19 cellular contexts compared by ENCODE assay signal in the genomic region with DNA sequence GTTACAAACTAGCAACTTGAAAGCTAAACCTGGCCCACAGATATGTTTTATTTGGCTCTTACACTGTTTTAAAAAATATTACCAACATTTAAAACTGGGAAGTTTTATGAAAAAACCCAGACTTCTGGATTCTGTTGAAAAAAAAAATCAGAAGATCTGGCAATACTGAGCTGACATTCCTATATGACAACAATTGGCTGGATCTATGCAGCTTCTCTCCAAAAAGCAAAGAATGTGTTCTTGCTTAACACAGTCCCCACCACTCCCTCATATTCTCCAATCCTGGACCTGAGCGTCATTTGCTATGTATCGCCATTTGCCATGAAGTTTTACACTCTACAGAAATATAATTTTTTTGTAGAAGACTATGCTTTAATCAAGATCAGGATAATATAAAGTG.
DNase-seq lines count a peak whose midpoint lies in the region; TF ChIP-seq lines count a peak whose summit lies in the region.
"Had no signal": no experiment of that assay in that cellular context is flagged by ENCODE, and none has a peak within 500 bp of the region (broad histone marks: within the 10 kb centered on the region; RNA-seq: fewer than 3 reads in every experiment).

No MANE protein-coding gene starts in this region.

- no peaks in the 10 kb centered on the region for H3K27me3 ChIP-seq in ascending aorta
- H3K27me3 ChIP-seq: BLaER1 treated with 17β-estradiol and CSF1 and Interleukin-3, amounts not matched to agents 10 nM and 100 nM had no signal

- TF ChIP-seq CTCF in ascending aorta (IDR thresholded peaks at IDR 0.05), result no peak
- TF ChIP-seq CTCF in fibroblast of the aortic adventitia (IDR thresholded peaks at IDR 0.05; ENCODE audit: insufficient read depth, low read length), result no peak

- DNase-seq in GM03348 (ENCODE audit: low spot score), result peak; percentile 5
- no peak for DNase-seq in ascending aorta (ENCODE audit: low spot score in 2 of 2)
- peak; percentile 95 for DNase-seq in fibroblast of the aortic adventitia (ENCODE audit: low read depth)
- DNase-seq in GOT3 (lab: John Stamatoyannopoulos, UW), result no peak
- DNase-seq in SKM-1 (lab: John Stamatoyannopoulos, UW; ENCODE audit: unreplicated experiment), result no peak
- no peak for DNase-seq in SW480 (ENCODE audit: low spot score)
- DNase-seq in AG08396 (ENCODE audit: low spot score), result no peak
- DNase-seq: ACHN; CD4-positive, CD25-positive, alpha-beta regulatory T cell; CD8-positive, alpha-beta memory T cell; COR-L47; DMS 273 treated with DMSO at 0.1 percent for 48 hours; DMS53; GDM1; GM23248; HCEC 1CT; Karpas-422; KBM-7 had no signal

- H3K4me1 ChIP-seq in ascending aorta, result no peaks in the 10 kb centered on the region

- H3K9me3 ChIP-seq in ascending aorta, result peaks cover 0 to 16% of the 10 kb centered on the region in 2 donors

- intact Hi-C loops in ascending aorta (cut with DNase I), result no loop called here

- peak overlapping the region; percentile 17 to 20 for H3K27ac ChIP-seq in ascending aorta
- H3K27ac ChIP-seq: BLaER1 treated with 17β-estradiol and CSF1 and Interleukin-3, amounts not matched to agents 10 nM and 100 nM; GM23248 had no signal

- H3K4me3 ChIP-seq in ascending aorta (no peak overlapping the region), fibroblast of the aortic adventitia (ENCODE audit: low read depth, low read length) (no peak overlapping the region)
- H3K4me3 ChIP-seq: BLaER1 treated with 17β-estradiol and CSF1 and Interleukin-3, amounts not matched to agents 10 nM and 100 nM; GM23248 had no signal

- no peaks in the 10 kb centered on the region for H3K36me3 ChIP-seq in ascending aorta
- H3K36me3 ChIP-seq: BLaER1 treated with 17β-estradiol and CSF1 and Interleukin-3, amounts not matched to agents 10 nM and 100 nM had no signal

Comparison
In these comparisons a context has a peak if more than half of its experiments do, and no peak if none do; other contexts are left out.
1. DNase-seq: peak in GM03348 (single experiment) and fibroblast of the aortic adventitia (single experiment); none in ascending aorta (0 of 2), GOT3 (single experiment), SKM-1 (single experiment), SW480 (single experiment) and AG08396 (single experiment).